12 cellular contexts compared by ENCODE assay signal in genomic region chr4:86497980-86498379, GRCh38.
DNase-seq lines count a peak whose midpoint lies in the region; ATAC-seq, FAIRE-seq and TF ChIP-seq lines count a peak whose summit lies in the region.
"Had no signal": no experiment of that assay in that cellular context is flagged by ENCODE, and none has a peak within 500 bp of the region (broad histone marks: within the 10 kb centered on the region; RNA-seq: fewer than 3 reads in every experiment).

No MANE protein-coding gene starts in this region.

- no peak overlapping the region for H3K4me3 Mint-ChIP-seq in astrocyte (ENCODE audit: unreplicated experiment)
- H3K4me3 Mint-ChIP-seq in stimulated activated memory B cell treated with anti-CD40 and anti-IgM and Interleukin-4, amounts not matched to agents 10 μg/mL and 1 μg/mL and 100 μg/mL, for 72 hours = no peak overlapping the region
- H3K4me3 Mint-ChIP-seq: activated CD4-positive, alpha-beta T cell treated with anti-CD3 and anti-CD28 coated beads, Interleukin-2, amount 10 ng/mL, durations not matched to agents 24 days and 14 days; IgD-negative memory B cell had no signal

- peaks cover 12% of the 10 kb centered on the region for H3K4me1 Mint-ChIP-seq in astrocyte (ENCODE audit: low read depth, unreplicated experiment)
- H3K4me1 Mint-ChIP-seq in stimulated activated memory B cell treated with anti-CD40 and anti-IgM and Interleukin-4, amounts not matched to agents 10 μg/mL and 1 μg/mL and 100 μg/mL, for 72 hours = no peaks in the 10 kb centered on the region
- H3K4me1 Mint-ChIP-seq: IgD-negative memory B cell had no signal

- DNase-seq in Right ventricle myocardium inferior (ENCODE audit: missing footprints) (no peak), left ventricle myocardium inferior (no peak), astrocyte (ENCODE audit: low read depth) (no peak), keratinocyte (ENCODE audit: low read depth, low spot score) (no peak), vagina (ENCODE audit: extremely low spot score in 2 of 2) (no peak), germinal center (ENCODE audit: low spot score) (no peak)

- ATAC-seq in Right ventricle myocardium inferior (peak; percentile 47), HG03354 (IDR thresholded peaks at IDR 0.05; ENCODE audit: poor library complexity, severe bottlenecking, unreplicated experiment) (no peak)
- ATAC-seq in stimulated activated memory B cell treated with anti-CD40 and anti-IgM and Interleukin-4, amounts not matched to agents 10 μg/mL and 1 μg/mL and 100 μg/mL, for 72 hours = no peak

- H3K9ac ChIP-seq in astrocyte (ENCODE audit: low read length) (no peak overlapping the region), keratinocyte (ENCODE audit: control insufficient read depth, extremely low read depth, insufficient read depth, low read length) (no peak overlapping the region)

- H3K9me1 ChIP-seq in keratinocyte (ENCODE audit: control insufficient read depth, extremely low read depth, insufficient read depth, low read length) = no peaks in the 10 kb centered on the region

- H3K9me3 Mint-ChIP-seq in astrocyte (ENCODE audit: unreplicated experiment) = no peaks in the 10 kb centered on the region
- no peaks in the 10 kb centered on the region for H3K9me3 Mint-ChIP-seq in stimulated activated memory B cell treated with anti-CD40 and anti-IgM and Interleukin-4, amounts not matched to agents 10 μg/mL and 1 μg/mL and 100 μg/mL, for 72 hours
- H3K9me3 Mint-ChIP-seq: activated CD4-positive, alpha-beta T cell treated with anti-CD3 and anti-CD28 coated beads, Interleukin-2, amount 10 ng/mL, durations not matched to agents 24 days and 14 days; IgD-negative memory B cell had no signal

- TF ChIP-seq CTCF in left ventricle myocardium inferior (IDR thresholded peaks at IDR 0.05; ENCODE audit: borderline replicate concordance) (no peak), astrocyte (IDR thresholded peaks at IDR 0.05; ENCODE audit: insufficient read depth, low read depth, low read length) (no peak), keratinocyte (optimal IDR thresholded peaks at IDR 0.05 in 1 of 3, IDR thresholded peaks at IDR 0.05 in 1 of 3, conservative IDR thresholded peaks at IDR 0.05 in 1 of 3; ENCODE audit: extremely low read depth in 1 of 3, insufficient read depth in 2 of 3, low read length in 3 of 3) (no peak), vagina (IDR thresholded peaks at IDR 0.05) (no peak)

- H3K79me2 ChIP-seq in astrocyte (ENCODE audit: insufficient read depth, low read length) = no peaks in the 10 kb centered on the region
- H3K79me2 ChIP-seq in keratinocyte (ENCODE audit: control insufficient read depth, insufficient read depth, low read length) = no peaks in the 10 kb centered on the region

- H3K27ac ChIP-seq in left ventricle myocardium inferior (replicated peaks) = no peak overlapping the region
- H3K27ac ChIP-seq in astrocyte (ENCODE audit: low read depth, low read length) = no peak overlapping the region
- H3K27ac ChIP-seq in keratinocyte (ENCODE audit: control insufficient read depth, insufficient read depth, low read length) = no peak overlapping the region
- H3K27ac ChIP-seq in vagina = peak overlapping the region; percentile 22
- H3K27ac ChIP-seq: esophagus muscularis mucosa had no signal

- FAIRE-seq in astrocyte (lab: Jason Lieb, UNC) = peak; percentile 29
- FAIRE-seq in keratinocyte (lab: Jason Lieb, UNC) = peak; percentile 26
- FAIRE-seq: small intestine had no signal

- H3K27me3 Mint-ChIP-seq in astrocyte (ENCODE audit: low read depth, unreplicated experiment) = no peaks in the 10 kb centered on the region
- H3K27me3 Mint-ChIP-seq in stimulated activated memory B cell treated with anti-CD40 and anti-IgM and Interleukin-4, amounts not matched to agents 10 μg/mL and 1 μg/mL and 100 μg/mL, for 72 hours = peaks cover 8% of the 10 kb centered on the region

- no peak for TF ChIP-seq POLR2A in vagina (IDR thresholded peaks at IDR 0.05)

- no peaks in the 10 kb centered on the region for H3K36me3 Mint-ChIP-seq in astrocyte (ENCODE audit: low read depth, unreplicated experiment)
- H3K36me3 Mint-ChIP-seq in stimulated activated memory B cell treated with anti-CD40 and anti-IgM and Interleukin-4, amounts not matched to agents 10 μg/mL and 1 μg/mL and 100 μg/mL, for 72 hours = no peaks in the 10 kb centered on the region

- H2AFZ ChIP-seq in astrocyte (ENCODE audit: low read depth, low read length) (no peak overlapping the region), keratinocyte (ENCODE audit: control insufficient read depth, low read length) (no peak overlapping the region)

- dilution Hi-C loops in keratinocyte (cut with MboI; ENCODE audit: extremely low pct_ligation_motif_present, low sequenced_read_pairs) = no loop called here

- peaks cover 16% of the 10 kb centered on the region for H3K4me1 ChIP-seq in left ventricle myocardium inferior
- peaks cover 5% of the 10 kb centered on the region for H3K4me1 ChIP-seq in astrocyte (ENCODE audit: insufficient read depth, low read length)
- H3K4me1 ChIP-seq in keratinocyte (ENCODE audit: control insufficient read depth, extremely low read depth, insufficient read depth, low read length) = peaks cover 22% of the 10 kb centered on the region
- peaks cover 17% of the 10 kb centered on the region for H3K4me1 ChIP-seq in vagina

- H3K36me3 ChIP-seq in left ventricle myocardium inferior (no peaks in the 10 kb centered on the region), astrocyte (ENCODE audit: insufficient read depth, low read length) (no peaks in the 10 kb centered on the region), keratinocyte (ENCODE audit: control insufficient read depth in 2 of 2, extremely low read depth in 1 of 2, insufficient read depth in 2 of 2, low read length in 2 of 2) (no peaks in the 10 kb centered on the region), vagina (no peaks in the 10 kb centered on the region)
- H3K36me3 ChIP-seq: esophagus muscularis mucosa had no signal

- H3K4me2 ChIP-seq in astrocyte (ENCODE audit: low read length) (peak overlapping the region; percentile 9), keratinocyte (ENCODE audit: control insufficient read depth, extremely low read depth, insufficient read depth, low read depth, low read length) (no peak overlapping the region)

- H4K20me1 ChIP-seq in astrocyte (ENCODE audit: insufficient read depth, low read length) = no peaks in the 10 kb centered on the region
- no peaks in the 10 kb centered on the region for H4K20me1 ChIP-seq in keratinocyte (ENCODE audit: control insufficient read depth, extremely low read depth, insufficient read depth, low read length)

- H3K27ac Mint-ChIP-seq in astrocyte (ENCODE audit: unreplicated experiment) = no peak overlapping the region
- H3K27ac Mint-ChIP-seq in stimulated activated memory B cell treated with anti-CD40 and anti-IgM and Interleukin-4, amounts not matched to agents 10 μg/mL and 1 μg/mL and 100 μg/mL, for 72 hours = no peak overlapping the region
- H3K27ac Mint-ChIP-seq: activated CD4-positive, alpha-beta T cell treated with anti-CD3 and anti-CD28 coated beads, Interleukin-2, amount 10 ng/mL, durations not matched to agents 24 days and 14 days; IgD-negative memory B cell had no signal

- intact Hi-C loops in Right ventricle myocardium inferior (cut with DNase I) (loop anchor here (1.0 kb wide), 1 partner anchor 397 kb away; no protein-coding TSS in a partner anchor), left ventricle myocardium inferior (cut with micrococcal nuclease) (loop anchor here (5.0 kb wide), 1 partner anchor 399 kb away; no protein-coding TSS in a partner anchor), vagina (cut with DNase I) (loop anchor here (10.0 kb wide), 1 partner anchor 397 kb away; the partner anchor contains the start of gene C4orf36)

- no peaks in the 10 kb centered on the region for H3K9me3 ChIP-seq in left ventricle myocardium inferior (replicated peaks)
- no peaks in the 10 kb centered on the region for H3K9me3 ChIP-seq in astrocyte (ENCODE audit: insufficient read depth, low read depth, low read length)
- no peaks in the 10 kb centered on the region for H3K9me3 ChIP-seq in keratinocyte (ENCODE audit: control insufficient read depth, low read depth, low read length)
- H3K9me3 ChIP-seq in vagina = no peaks in the 10 kb centered on the region
- H3K9me3 ChIP-seq: esophagus muscularis mucosa had no signal

- no peak overlapping the region for H3K4me3 ChIP-seq in left ventricle myocardium inferior
- no peak overlapping the region for H3K4me3 ChIP-seq in astrocyte (ENCODE audit: insufficient read depth, low read depth, low read length)
- H3K4me3 ChIP-seq in keratinocyte (ENCODE audit: control insufficient read depth in 2 of 3, extremely low read depth in 1 of 3, insufficient read depth in 2 of 3, low read depth in 1 of 3, low read length in 3 of 3) = no peak overlapping the region
- H3K4me3 ChIP-seq in vagina = no peak overlapping the region
- H3K4me3 ChIP-seq: esophagus muscularis mucosa had no signal

- H3K27me3 ChIP-seq in left ventricle myocardium inferior (ENCODE audit: low read depth) (no peaks in the 10 kb centered on the region), astrocyte (ENCODE audit: insufficient read depth, low read length) (no peaks in the 10 kb centered on the region), keratinocyte (ENCODE audit: control insufficient read depth, extremely low read depth, insufficient read depth, low read length) (no peaks in the 10 kb centered on the region), vagina (no peaks in the 10 kb centered on the region)
- H3K27me3 ChIP-seq: esophagus muscularis mucosa had no signal
